In genomic region chr5:172957458-172957857, GRCh38 we compare ENCODE assay signal across 14 cellular contexts. TPM values are rescaled to one million over a fixed set of nuclear protein-coding genes. Genes with fewer than 3 reads are reported as not detected.
DNase-seq lines count a peak whose midpoint lies in the region; ATAC-seq and TF ChIP-seq lines count a peak whose summit lies in the region.
"Had no signal": no experiment of that assay in that cellular context is flagged by ENCODE, and none has a peak within 500 bp of the region (broad histone marks: within the 10 kb centered on the region; RNA-seq: fewer than 3 reads in every experiment).

No MANE protein-coding gene starts in this region.

- no peaks in the 10 kb centered on the region for H3K9me3 ChIP-seq in tibial artery
- H3K9me3 ChIP-seq: vagina had no signal

- H3K4me1 ChIP-seq in tibial artery, result peaks cover 0 to 75% (median 26%) of the 10 kb centered on the region in 4 donors

- no peak overlapping the region for H3K27ac Mint-ChIP-seq in activated naive CD4-positive, alpha-beta T cell treated with anti-CD3 and anti-CD28 coated beads, Interleukin-2, amount 10 ng/mL, durations not matched to agents 7 days and 5 days
- no peak overlapping the region for H3K27ac Mint-ChIP-seq in activated naive CD4-positive, alpha-beta T cell treated with anti-CD3 and anti-CD28 coated beads, Interleukin-2, amount 50 U/mL, for 72 hours
- no peak overlapping the region for H3K27ac Mint-ChIP-seq in activated B cell treated with CpG ODN at 0.5 μM for 24 hours
- H3K27ac Mint-ChIP-seq in memory B cell, result no peak overlapping the region

- peaks cover 5% of the 10 kb centered on the region for H3K36me3 Mint-ChIP-seq in activated naive CD4-positive, alpha-beta T cell treated with anti-CD3 and anti-CD28 coated beads, Interleukin-2, amount 10 ng/mL, durations not matched to agents 7 days and 5 days
- peaks cover 6 to 15% of the 10 kb centered on the region in 2 donors for H3K36me3 Mint-ChIP-seq in activated naive CD4-positive, alpha-beta T cell treated with anti-CD3 and anti-CD28 coated beads, Interleukin-2, amount 50 U/mL, for 72 hours
- H3K36me3 Mint-ChIP-seq in activated B cell treated with CpG ODN at 0.5 μM for 24 hours (ENCODE audit: low read depth), result peaks cover 15% of the 10 kb centered on the region
- peaks cover 6% of the 10 kb centered on the region for H3K36me3 Mint-ChIP-seq in memory B cell

- no peak for DNase-seq in activated naive CD4-positive, alpha-beta T cell treated with anti-CD3 and anti-CD28 coated beads, Interleukin-2, amount 10 ng/mL, durations not matched to agents 7 days and 5 days
- DNase-seq in activated naive CD4-positive, alpha-beta T cell treated with anti-CD3 and anti-CD28 coated beads, Interleukin-2, amount 50 U/mL, for 72 hours (ENCODE audit: low spot score in 2 of 2), result no peak
- no peak for DNase-seq in activated B cell treated with CpG ODN at 0.5 μM for 24 hours
- DNase-seq in memory B cell (ENCODE audit: low spot score in 2 of 2), result no peak
- no peak for DNase-seq in tibial artery
- DNase-seq in left cardiac atrium, result no peak
- no peak for DNase-seq in amniotic stem cell (lab: John Stamatoyannopoulos, UW)
- DNase-seq: activated CD4-positive, CD25-positive, alpha-beta regulatory T cell; activated gamma-delta T cell treated with Interleukin-2 at 50 U/mL for 16 hours; NCI-H2107; posterior cingulate gyrus had no signal

- no peaks in the 10 kb centered on the region for H3K27me3 ChIP-seq in tibial artery
- H3K27me3 ChIP-seq: vagina had no signal

- peaks cover 32% of the 10 kb centered on the region for H3K4me1 Mint-ChIP-seq in activated naive CD4-positive, alpha-beta T cell treated with anti-CD3 and anti-CD28 coated beads, Interleukin-2, amount 10 ng/mL, durations not matched to agents 7 days and 5 days
- H3K4me1 Mint-ChIP-seq in activated B cell treated with CpG ODN at 0.5 μM for 24 hours (peaks cover 31% of the 10 kb centered on the region), memory B cell (peaks cover 24% of the 10 kb centered on the region)

- H3K27me3 Mint-ChIP-seq in activated naive CD4-positive, alpha-beta T cell treated with anti-CD3 and anti-CD28 coated beads, Interleukin-2, amount 10 ng/mL, durations not matched to agents 7 days and 5 days, result peaks cover 18% of the 10 kb centered on the region
- H3K27me3 Mint-ChIP-seq in activated B cell treated with CpG ODN at 0.5 μM for 24 hours, result no peaks in the 10 kb centered on the region
- no peaks in the 10 kb centered on the region for H3K27me3 Mint-ChIP-seq in memory B cell

- intact Hi-C loops in activated B cell treated with CpG ODN at 0.5 μM for 24 hours (cut with micrococcal nuclease), result loop anchor here (5.0 to 10.0 kb wide), 2 partner anchors 675 to 773 kb away; partner anchors contain the start of genes STK10 and UBTD2
- intact Hi-C loops in tibial artery (cut with DNase I; ENCODE audit: low total_unique reads), result no loop called here
- intact Hi-C loops in left cardiac atrium (cut with DNase I), result no loop called here

- H3K9me3 Mint-ChIP-seq in activated naive CD4-positive, alpha-beta T cell treated with anti-CD3 and anti-CD28 coated beads, Interleukin-2, amount 10 ng/mL, durations not matched to agents 7 days and 5 days, result no peaks in the 10 kb centered on the region
- H3K9me3 Mint-ChIP-seq in activated naive CD4-positive, alpha-beta T cell treated with anti-CD3 and anti-CD28 coated beads, Interleukin-2, amount 50 U/mL, for 72 hours, result no peaks in the 10 kb centered on the region
- H3K9me3 Mint-ChIP-seq in activated B cell treated with CpG ODN at 0.5 μM for 24 hours (no peaks in the 10 kb centered on the region), memory B cell (no peaks in the 10 kb centered on the region)

- H3K4me3 ChIP-seq in tibial artery, result no peak overlapping the region
- H3K4me3 ChIP-seq: vagina had no signal

- H3K4me3 Mint-ChIP-seq in activated naive CD4-positive, alpha-beta T cell treated with anti-CD3 and anti-CD28 coated beads, Interleukin-2, amount 10 ng/mL, durations not matched to agents 7 days and 5 days, result peak overlapping the region; percentile 11
- peak overlapping the region; percentile 48 for H3K4me3 Mint-ChIP-seq in activated B cell treated with CpG ODN at 0.5 μM for 24 hours
- H3K4me3 Mint-ChIP-seq in memory B cell, result peak overlapping the region; percentile 6

- CTCF ChIA-PET in activated naive CD4-positive, alpha-beta T cell treated with anti-CD3 and anti-CD28 coated beads, Interleukin-2, amount 10 ng/mL, durations not matched to agents 7 days and 5 days (lab: Charles Lee), result interaction anchor here (1.6 kb wide), 1 partner anchor 241 kb away, joined by 3 read pairs; no protein-coding TSS in a partner anchor
- CTCF ChIA-PET in activated B cell treated with CpG ODN at 0.5 μM for 24 hours (lab: Charles Lee), result no interaction called here

- peak overlapping the region; percentile 79 to 89 for H3K27ac ChIP-seq in tibial artery
- H3K27ac ChIP-seq: HL-60, vagina had no signal

- POLR2A ChIA-PET in activated B cell treated with CpG ODN at 0.5 μM for 24 hours (lab: Charles Lee), result no interaction called here

- ATAC-seq in activated naive CD4-positive, alpha-beta T cell treated with anti-CD3 and anti-CD28 coated beads, Interleukin-2, amount 50 U/mL, for 72 hours, result no peak
- ATAC-seq in activated B cell treated with CpG ODN at 0.5 μM for 24 hours (ENCODE audit: low read depth) (no peak), memory B cell (ENCODE audit: low read depth) (no peak), left cardiac atrium (no peak), HG03432 (IDR thresholded peaks at IDR 0.05; ENCODE audit: unreplicated experiment) (no peak)

- peaks cover 0 to 13% (median 7%) of the 10 kb centered on the region in 3 donors for H3K36me3 ChIP-seq in tibial artery

- TF ChIP-seq CTCF in activated B cell treated with CpG ODN at 0.5 μM for 24 hours (IDR thresholded peaks at IDR 0.05) (no peak), tibial artery (IDR thresholded peaks at IDR 0.05) (no peak)

RNA-seq across cellular contexts. Expression of gene RPL26L1, which starts 1.8 kb away (rescaled TPM):
- total RNA-seq in activated naive CD4-positive, alpha-beta T cell treated with anti-CD3 and anti-CD28 coated beads, Interleukin-2, amount 50 U/mL, for 72 hours, result 10 to 100 TPM; 53.5 to 61.6 TPM
- 28.3 and 30.1 TPM in 2 replicates for total RNA-seq in activated B cell treated with CpG ODN at 0.5 μM for 24 hours
- total RNA-seq in left cardiac atrium, result 10 to 100 TPM; 22.4 to 22.6 TPM

RNA-seq across cellular contexts. Expression of gene ATP6V0E1, which starts 26.1 kb away (rescaled TPM):
- 10 to 100 TPM; 84.7 to 88.3 TPM for total RNA-seq in activated naive CD4-positive, alpha-beta T cell treated with anti-CD3 and anti-CD28 coated beads, Interleukin-2, amount 50 U/mL, for 72 hours
- total RNA-seq in activated B cell treated with CpG ODN at 0.5 μM for 24 hours (191 and 212 TPM in 2 replicates), left cardiac atrium (100 to 1,000 TPM; 204 to 208 TPM)
